Comparison of ENCODE assay signal across 1 cellular context in genomic region chr1:67211589-67212563, GRCh38.
TF ChIP-seq lines count a peak whose summit lies in the region.

No MANE protein-coding gene starts in this region.

TF ChIP-seq in H1, 55 proteins besides CTCF, POLR2A, EP300 and RAD21 (continued from another document):
- TF ChIP-seq CHD7 (IDR thresholded peaks at IDR 0.05; ENCODE audit: insufficient replicate concordance, low read length) (no peak), MAFK (IDR thresholded peaks at IDR 0.05; ENCODE audit: low read depth, low read length) (no peak), POLR2AphosphoS5 (IDR thresholded peaks at IDR 0.05; ENCODE audit: low read depth, low read length) (no peak), ATF3 (IDR thresholded peaks at IDR 0.05; ENCODE audit: insufficient read depth, low read depth, low read length) (no peak), CBX5 (IDR thresholded peaks at IDR 0.05; ENCODE audit: low read depth, low read length) (no peak)
